8 cellular contexts compared by ENCODE assay signal in genomic region chr15:75452968-75453702, GRCh38. TPM values are rescaled to one million over a fixed set of nuclear protein-coding genes. Genes with fewer than 3 reads are reported as not detected.
A peak's percentile ranks its signal among the peaks of the same experiment; 100 is the strongest.
DNase-seq lines count a peak whose midpoint lies in the region; ATAC-seq and TF ChIP-seq lines count a peak whose summit lies in the region.

No MANE protein-coding gene starts in this region.

- H3K9me3 ChIP-seq in BLaER1 treated with 17β-estradiol and CSF1 and Interleukin-3, amounts not matched to agents 10 nM and 100 nM (replicated peaks in 1 of 11): no peaks in the 10 kb centered on the region
- H3K9me3 ChIP-seq in RWPE2 (ENCODE audit: severe bottlenecking) (no peaks in the 10 kb centered on the region), heart right ventricle (no peaks in the 10 kb centered on the region)

- H3K27me3 Mint-ChIP-seq in activated naive CD4-positive, alpha-beta T cell treated with anti-CD3 and anti-CD28 coated beads, Interleukin-2, amount 10 ng/mL, durations not matched to agents 7 days and 5 days: no peaks in the 10 kb centered on the region

- peaks cover 25 to 48% (median 38%) of the 10 kb centered on the region in 10 experiments for H3K4me1 ChIP-seq in BLaER1 treated with 17β-estradiol and CSF1 and Interleukin-3, amounts not matched to agents 10 nM and 100 nM
- H3K4me1 ChIP-seq in RWPE2 (ENCODE audit: insufficient read depth, poor library complexity, severe bottlenecking) (peaks cover 6% of the 10 kb centered on the region), heart right ventricle (peaks cover 0 to 49% (median 31%) of the 10 kb centered on the region in 9 donors)

- peaks cover 32% of the 10 kb centered on the region for H3K4me1 Mint-ChIP-seq in activated naive CD4-positive, alpha-beta T cell treated with anti-CD3 and anti-CD28 coated beads, Interleukin-2, amount 10 ng/mL, durations not matched to agents 7 days and 5 days

- peak overlapping the region; percentile 90 to 100 (median 98) for H3K4me2 ChIP-seq in BLaER1 treated with 17β-estradiol and CSF1 and Interleukin-3, amounts not matched to agents 10 nM and 100 nM

- peak overlapping the region; percentile 83 to 97 (median 92) for H3K9ac ChIP-seq in BLaER1 treated with 17β-estradiol and CSF1 and Interleukin-3, amounts not matched to agents 10 nM and 100 nM

- CTCF ChIA-PET in activated naive CD4-positive, alpha-beta T cell treated with anti-CD3 and anti-CD28 coated beads, Interleukin-2, amount 10 ng/mL, durations not matched to agents 7 days and 5 days (lab: Charles Lee): interaction anchor here (0.8 to 3.0 kb wide), 3 partner anchors 86 to 188 kb away, joined by 5 to 27 read pairs (median 6); partner anchors contain the start of genes IMP3 and PTPN9

- no peaks in the 10 kb centered on the region for H3K27me3 ChIP-seq in BLaER1 treated with 17β-estradiol and CSF1 and Interleukin-3, amounts not matched to agents 10 nM and 100 nM
- H3K27me3 ChIP-seq in RWPE2 (ENCODE audit: insufficient read depth, poor library complexity, severe bottlenecking): no peaks in the 10 kb centered on the region
- no peaks in the 10 kb centered on the region for H3K27me3 ChIP-seq in heart right ventricle

- H3K4me3 Mint-ChIP-seq in activated naive CD4-positive, alpha-beta T cell treated with anti-CD3 and anti-CD28 coated beads, Interleukin-2, amount 10 ng/mL, durations not matched to agents 7 days and 5 days: peak overlapping the region; percentile 89

- WGBS in heart right ventricle, 2 donors: 1 to 2% methylated on average over 35 of the region's 35 CpGs

- peak overlapping the region; percentile 100 for H3K27ac Mint-ChIP-seq in activated naive CD4-positive, alpha-beta T cell treated with anti-CD3 and anti-CD28 coated beads, Interleukin-2, amount 10 ng/mL, durations not matched to agents 7 days and 5 days

- intact Hi-C loops in heart right ventricle (cut with DNase I): loop anchor here in 5 of 10 donors (2.0 to 10.0 kb wide), 5 partner anchors 81 to 194 kb away; partner anchors contain the start of genes SNUPN (in 4 of the 5), MAN2C1 (in 3 of the 5) and SNX33 (in 1 of the 5)

- DNase-seq in HT1080 (ENCODE audit: low read depth): peak; percentile 69
- peak; percentile 82 for DNase-seq in RWPE2 (ENCODE audit: low spot score)
- DNase-seq in activated naive CD4-positive, alpha-beta T cell treated with anti-CD3 and anti-CD28 coated beads, Interleukin-2, amount 10 ng/mL, durations not matched to agents 7 days and 5 days: peak; percentile 65
- peak; percentile 45 to 47 for DNase-seq in heart right ventricle
- peak; percentile 18 for DNase-seq in renal cortical epithelial cell (ENCODE audit: low read depth)

- H3K9me3 Mint-ChIP-seq in activated naive CD4-positive, alpha-beta T cell treated with anti-CD3 and anti-CD28 coated beads, Interleukin-2, amount 10 ng/mL, durations not matched to agents 7 days and 5 days: no peaks in the 10 kb centered on the region

- peak overlapping the region; percentile 80 to 99 (median 94) for H3K27ac ChIP-seq in BLaER1 treated with 17β-estradiol and CSF1 and Interleukin-3, amounts not matched to agents 10 nM and 100 nM
- H3K27ac ChIP-seq in RWPE2 (ENCODE audit: poor library complexity, severe bottlenecking) (peak overlapping the region; percentile 89), heart right ventricle (peak overlapping the region; percentile 86 to 99 (median 97))

- ATAC-seq in RWPE2 (ENCODE audit: low read depth): no peak
- no peak for ATAC-seq in heart right ventricle
- no peak for ATAC-seq in GM18502 (IDR thresholded peaks at IDR 0.05; ENCODE audit: poor library complexity, unreplicated experiment)
- ATAC-seq in GM21515 (IDR thresholded peaks at IDR 0.05; ENCODE audit: unreplicated experiment): no peak

- H4K20me1 ChIP-seq in BLaER1 treated with 17β-estradiol and CSF1 and Interleukin-3, amounts not matched to agents 10 nM and 100 nM: peaks cover 25 to 34% (median 25%) of the 10 kb centered on the region in 11 experiments

- peak; percentile 30 for TF ChIP-seq CTCF in RWPE2 (IDR thresholded peaks at IDR 0.05; ENCODE audit: poor library complexity, severe bottlenecking)
- TF ChIP-seq CTCF in heart right ventricle (IDR thresholded peaks at IDR 0.05): peak in 4 of 9 donors; percentile 14 to 38 (median 30)

- peaks cover 1% of the 10 kb centered on the region for H3K36me3 Mint-ChIP-seq in activated naive CD4-positive, alpha-beta T cell treated with anti-CD3 and anti-CD28 coated beads, Interleukin-2, amount 10 ng/mL, durations not matched to agents 7 days and 5 days

- H3K36me3 ChIP-seq in BLaER1 treated with 17β-estradiol and CSF1 and Interleukin-3, amounts not matched to agents 10 nM and 100 nM: peaks cover 0 to 3% (median 1%) of the 10 kb centered on the region in 11 experiments; a peak in 9 of 22 replicates
- H3K36me3 ChIP-seq in RWPE2 (ENCODE audit: low read depth): no peaks in the 10 kb centered on the region
- H3K36me3 ChIP-seq in heart right ventricle: no peaks in the 10 kb centered on the region

- H3K4me3 ChIP-seq in BLaER1 treated with 17β-estradiol and CSF1 and Interleukin-3, amounts not matched to agents 10 nM and 100 nM: peak overlapping the region; percentile 68 to 99 (median 90)
- H3K4me3 ChIP-seq in RWPE2 (ENCODE audit: severe bottlenecking): peak overlapping the region; percentile 75
- H3K4me3 ChIP-seq in heart right ventricle: peak overlapping the region; percentile 42 to 97 (median 82)

RNA-seq across cellular contexts. Expression of gene SIN3A, which starts 1.6 kb away (rescaled TPM):
- 25.6 and 34.2 TPM in 2 replicates for total RNA-seq in HT1080 (2014; rRNA removed; shearing (Covaris generic))
- 29.0 and 39.2 TPM in 2 replicates for polyA plus RNA-seq in HT1080 (2015; cell fraction: cytosol; rRNA removed)
- 63.3 and 64.3 TPM in 2 replicates for polyA plus RNA-seq in HT1080 (2015; cell fraction: nucleus; rRNA removed)
- total RNA-seq in heart right ventricle (10 to 100 TPM; 24.9 to 41.8 (median 29.9) TPM), renal cortical epithelial cell (18.8 and 66.0 TPM in 2 replicates)
- 1 to 10 TPM; 7.9 to 8.2 TPM for polyA plus RNA-seq in heart right ventricle

Comparison
In these comparisons a context has a peak if more than half of its experiments do, and no peak if none do; other contexts are left out.
1. DNase-seq: peak in every context shown above with its lines; median percentile 82 in RWPE2; 69 in HT1080; 65 in activated naive CD4-positive, alpha-beta T cell treated with anti-CD3 and anti-CD28 coated beads, Interleukin-2, amount 10 ng/mL, durations not matched to agents 7 days and 5 days; 46 in heart right ventricle; 18 in renal cortical epithelial cell.